ENCODE assay signal across 8 cellular contexts in the genomic region with DNA sequence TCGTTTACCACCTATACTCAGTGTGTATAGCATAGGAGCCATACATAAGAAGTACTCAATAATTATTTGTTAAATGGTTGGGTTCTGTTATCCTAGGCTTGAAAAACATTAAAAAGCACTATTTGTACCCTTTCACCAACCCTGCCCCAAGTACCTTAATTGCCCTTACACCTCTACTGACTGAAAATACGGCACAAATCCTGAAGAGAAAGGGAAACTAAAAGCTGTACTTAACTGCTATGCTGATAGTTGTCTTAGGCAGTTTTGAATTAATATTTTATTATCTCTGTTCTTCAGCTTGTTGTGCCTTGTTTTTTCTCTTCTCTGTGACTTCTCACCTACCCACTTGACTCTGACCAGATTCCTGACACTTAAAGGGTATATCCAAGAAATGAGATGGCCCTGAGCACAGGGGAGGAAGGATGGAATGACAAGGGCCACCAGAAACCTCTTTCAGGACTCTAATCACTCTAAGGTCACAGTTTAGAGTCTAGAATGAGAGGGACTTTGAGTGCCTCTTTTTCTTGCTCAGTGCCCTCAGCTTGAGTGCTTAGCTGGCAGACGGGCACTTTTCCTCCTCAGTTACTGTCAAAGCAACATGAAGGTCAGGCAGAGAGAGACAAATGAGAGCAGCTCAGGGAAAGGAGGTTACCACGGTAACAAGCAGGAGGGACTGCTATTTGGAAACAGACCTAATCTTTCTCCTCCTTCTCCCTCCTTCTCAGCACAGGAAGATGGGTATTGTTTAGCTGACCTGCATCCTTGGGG.
DNase-seq lines count a peak whose midpoint lies in the region; ATAC-seq and TF ChIP-seq lines count a peak whose summit lies in the region.

No MANE protein-coding gene starts in this region.

- H3K9ac ChIP-seq in Loucy (ENCODE audit: low read depth, low read length, poor library complexity, severe bottlenecking) (no peak overlapping the region), endodermal cell (ENCODE audit: extremely low read depth, low read length, poor library complexity, severe bottlenecking) (no peak overlapping the region)

- peak overlapping the region; percentile 70 for H3K4me3 Mint-ChIP-seq in activated T-cell treated with anti-CD3 and anti-CD28 coated beads, Interleukin-2, amount 50 U/mL, for 4 hours
- H3K4me3 Mint-ChIP-seq in endodermal cell, result no peak overlapping the region
- H3K4me3 Mint-ChIP-seq in naive thymus-derived CD8-positive, alpha-beta T cell, result peak overlapping the region; percentile 73 to 90 (median 86)

- H3K4me3 ChIP-seq in Loucy (ENCODE audit: low read length, poor library complexity, severe bottlenecking) (no peak overlapping the region), endodermal cell (ENCODE audit: low read length) (no peak overlapping the region)

- no peaks in the 10 kb centered on the region for H3K9me2 ChIP-seq in Loucy (replicated peaks; ENCODE audit: low read depth, low read length)

- H3K4me1 ChIP-seq in Loucy (ENCODE audit: insufficient read depth, low read length, poor library complexity, severe bottlenecking), result peaks cover 15% of the 10 kb centered on the region
- peaks cover 9% of the 10 kb centered on the region for H3K4me1 ChIP-seq in endodermal cell (ENCODE audit: control insufficient read depth, insufficient read depth, low read length)

- POLR2A ChIA-PET in naive thymus-derived CD8-positive, alpha-beta T cell (lab: Charles Lee), result interaction anchor here (0.6 to 1.3 kb wide), 6 partner anchors 10 to 223 kb away, joined by 3 to 5 read pairs (median 4); no protein-coding TSS in a partner anchor

- H3K9me3 ChIP-seq in Loucy (ENCODE audit: insufficient read depth, low read depth, low read length) (no peaks in the 10 kb centered on the region), endodermal cell (ENCODE audit: control insufficient read depth, low read length) (no peaks in the 10 kb centered on the region)

- H3K27me3 ChIP-seq in Loucy (ENCODE audit: insufficient read depth, low read length, poor library complexity, severe bottlenecking) (no peaks in the 10 kb centered on the region), endodermal cell (ENCODE audit: control insufficient read depth, insufficient read depth, low read length, poor library complexity, severe bottlenecking) (no peaks in the 10 kb centered on the region)

- H3K36me3 ChIP-seq in Loucy (ENCODE audit: insufficient read depth, low read length), result no peaks in the 10 kb centered on the region
- no peaks in the 10 kb centered on the region for H3K36me3 ChIP-seq in endodermal cell (ENCODE audit: control insufficient read depth, insufficient read depth, low read length)

- TF ChIP-seq CTCF in Loucy (conservative IDR thresholded peaks at IDR 0.05; ENCODE audit: low read length), result no peak
- no peak for TF ChIP-seq CTCF in endodermal cell (conservative IDR thresholded peaks at IDR 0.05)

- H3K27me3 Mint-ChIP-seq in activated T-cell treated with anti-CD3 and anti-CD28 coated beads, Interleukin-2, amount 50 U/mL, for 4 hours (ENCODE audit: low read depth), result no peaks in the 10 kb centered on the region
- H3K27me3 Mint-ChIP-seq in endodermal cell (ENCODE audit: insufficient read depth), result no peaks in the 10 kb centered on the region
- no peaks in the 10 kb centered on the region for H3K27me3 Mint-ChIP-seq in naive thymus-derived CD8-positive, alpha-beta T cell

- DNase-seq in activated T-cell treated with anti-CD3 and anti-CD28 coated beads, Interleukin-2, amount 50 U/mL, for 4 hours, result no peak
- no peak for DNase-seq in activated T-cell treated with anti-CD3 and anti-CD28 coated beads, Interleukin-2, amount 50 U/mL, for 1 hour
- DNase-seq in SK-N-DZ (ENCODE audit: low spot score), result peak; percentile 82
- DNase-seq in endodermal cell, result peak; percentile 77
- DNase-seq in naive thymus-derived CD8-positive, alpha-beta T cell, result peak in 8 of 10 donors; percentile 7 to 64 (median 48)
- DNase-seq in amniotic stem cell (lab: John Stamatoyannopoulos, UW), result no peak

- no peak overlapping the region for H2AFZ ChIP-seq in Loucy (ENCODE audit: low read length)

- H3K27ac Mint-ChIP-seq in endodermal cell, result peak overlapping the region; percentile 35
- peak overlapping the region; percentile 93 to 97 (median 95) for H3K27ac Mint-ChIP-seq in naive thymus-derived CD8-positive, alpha-beta T cell

- H3F3A ChIP-seq in Loucy (ENCODE audit: low read depth), result peaks cover 13% of the 10 kb centered on the region

- peaks cover 50% of the 10 kb centered on the region for H3K4me1 Mint-ChIP-seq in activated T-cell treated with anti-CD3 and anti-CD28 coated beads, Interleukin-2, amount 50 U/mL, for 4 hours (ENCODE audit: low read depth)
- peaks cover 36% of the 10 kb centered on the region for H3K4me1 Mint-ChIP-seq in endodermal cell
- peaks cover 29 to 76% (median 65%) of the 10 kb centered on the region in 4 donors for H3K4me1 Mint-ChIP-seq in naive thymus-derived CD8-positive, alpha-beta T cell

- H4K20me1 ChIP-seq in Loucy (ENCODE audit: insufficient read depth, low read length, poor library complexity, severe bottlenecking), result peaks cover 37% of the 10 kb centered on the region

- H3K36me3 Mint-ChIP-seq in activated T-cell treated with anti-CD3 and anti-CD28 coated beads, Interleukin-2, amount 50 U/mL, for 4 hours (ENCODE audit: insufficient read depth), result peaks cover 2% of the 10 kb centered on the region
- peaks cover 2% of the 10 kb centered on the region for H3K36me3 Mint-ChIP-seq in endodermal cell (ENCODE audit: low read depth)
- H3K36me3 Mint-ChIP-seq in naive thymus-derived CD8-positive, alpha-beta T cell, result peaks cover 0 to 2% (median 2%) of the 10 kb centered on the region in 3 donors

- 49% methylated on average over 3 of the region's 4 CpGs; no CpG with 5 or more reads in 1 of the 2 experiments for WGBS in endodermal cell (ENCODE audit: insufficient coverage in 1 of 2, insufficient read length in 1 of 2), 2 experiments

- no peaks in the 10 kb centered on the region for H3K9me3 Mint-ChIP-seq in activated T-cell treated with anti-CD3 and anti-CD28 coated beads, Interleukin-2, amount 50 U/mL, for 4 hours
- H3K9me3 Mint-ChIP-seq in endodermal cell, result no peaks in the 10 kb centered on the region
- H3K9me3 Mint-ChIP-seq in naive thymus-derived CD8-positive, alpha-beta T cell, result no peaks in the 10 kb centered on the region

- H3K4me2 ChIP-seq in Loucy (ENCODE audit: low read depth, low read length, poor library complexity, severe bottlenecking), result peak overlapping the region; percentile 35

- H3K27ac ChIP-seq in endodermal cell (ENCODE audit: low read depth, low read length), result peak overlapping the region; percentile 52

- peak; percentile 59 to 70 for ATAC-seq in activated T-cell treated with anti-CD3 and anti-CD28 coated beads, Interleukin-2, amount 50 U/mL, for 4 hours
- ATAC-seq in naive thymus-derived CD8-positive, alpha-beta T cell, result peak; percentile 74 to 77
- no peak for ATAC-seq in HG03521 (IDR thresholded peaks at IDR 0.05; ENCODE audit: unreplicated experiment)

- H3K79me2 ChIP-seq in Loucy (ENCODE audit: insufficient read depth, low read length), result peaks cover 69% of the 10 kb centered on the region

Comparison
In these comparisons a context has a peak if more than half of its experiments do, and no peak if none do; other contexts are left out.
1. DNase-seq: peak in SK-N-DZ (single experiment), endodermal cell (single experiment) and naive thymus-derived CD8-positive, alpha-beta T cell (8 of 10); none in activated T-cell treated with anti-CD3 and anti-CD28 coated beads, Interleukin-2, amount 50 U/mL, for 4 hours (single experiment), activated T-cell treated with anti-CD3 and anti-CD28 coated beads, Interleukin-2, amount 50 U/mL, for 1 hour (single experiment) and amniotic stem cell (single experiment).